11 cellular contexts compared by ENCODE assay signal in the genomic region with DNA sequence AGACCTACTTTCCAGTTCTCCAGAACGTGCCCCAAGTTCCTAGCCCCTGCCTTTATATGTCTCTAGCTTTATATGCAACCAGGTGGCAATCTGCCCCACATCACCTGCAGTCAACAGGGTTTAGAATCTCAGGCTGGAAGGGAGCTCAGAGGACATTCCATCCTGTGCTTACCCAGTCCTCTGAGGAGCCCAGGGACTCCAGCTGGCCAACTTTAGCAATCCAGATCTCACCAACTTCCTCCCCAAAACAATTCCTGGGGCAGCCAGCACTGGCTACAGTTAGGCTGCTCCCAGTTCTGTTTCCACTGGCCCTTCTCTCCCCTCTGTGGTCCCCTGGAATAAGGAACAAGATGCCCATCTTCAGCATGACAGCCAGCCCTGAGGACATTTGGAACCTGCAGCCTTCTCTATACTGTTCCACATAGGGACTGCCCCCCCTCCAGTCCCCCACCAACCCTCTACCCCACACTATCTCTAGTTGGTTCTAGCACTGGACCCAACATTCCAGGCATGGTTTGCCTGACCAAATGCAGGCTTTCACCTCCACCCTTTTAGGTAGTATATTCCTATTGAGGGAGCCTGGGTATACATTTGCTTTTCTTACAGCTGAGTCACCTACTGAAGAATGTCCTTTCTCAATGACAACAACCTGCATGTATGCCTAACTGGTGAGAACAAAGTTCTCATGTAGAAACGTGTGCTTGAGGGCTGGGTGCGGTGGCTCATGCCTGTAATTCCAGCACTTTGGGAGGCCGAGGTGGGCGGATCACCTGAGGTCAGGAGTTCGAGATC. TPM values are rescaled to one million over a fixed set of nuclear protein-coding genes. Genes with fewer than 3 reads are reported as not detected.
DNase-seq lines count a peak whose midpoint lies in the region; ATAC-seq, FAIRE-seq and TF ChIP-seq lines count a peak whose summit lies in the region.
"Had no signal": no experiment of that assay in that cellular context is flagged by ENCODE, and none has a peak within 500 bp of the region (broad histone marks: within the 10 kb centered on the region; RNA-seq: fewer than 3 reads in every experiment).

No MANE protein-coding gene starts in this region.

- H3K4me3 Mint-ChIP-seq in activated naive CD8-positive, alpha-beta T cell treated with anti-CD3 and anti-CD28 coated beads, Interleukin-2, amount 10 ng/mL, durations not matched to agents 7 days and 5 days: no peak overlapping the region
- H3K4me3 Mint-ChIP-seq in activated naive CD8-positive, alpha-beta T cell treated with anti-CD3 and anti-CD28 coated beads for 36 hours: no peak overlapping the region
- no peak overlapping the region for H3K4me3 Mint-ChIP-seq in activated CD8-positive, alpha-beta T cell treated with anti-CD3 and anti-CD28 coated beads, Interleukin-2, amount 10 ng/mL, durations not matched to agents 7 days and 5 days
- H3K4me3 Mint-ChIP-seq in type B pancreatic cell: no peak overlapping the region

- H3K36me3 Mint-ChIP-seq in activated naive CD8-positive, alpha-beta T cell treated with anti-CD3 and anti-CD28 coated beads, Interleukin-2, amount 10 ng/mL, durations not matched to agents 7 days and 5 days: peaks cover 47% of the 10 kb centered on the region
- peaks cover 70% of the 10 kb centered on the region for H3K36me3 Mint-ChIP-seq in activated naive CD8-positive, alpha-beta T cell treated with anti-CD3 and anti-CD28 coated beads for 36 hours
- peaks cover 75% of the 10 kb centered on the region for H3K36me3 Mint-ChIP-seq in activated CD8-positive, alpha-beta T cell treated with anti-CD3 and anti-CD28 coated beads, Interleukin-2, amount 10 ng/mL, durations not matched to agents 7 days and 5 days (ENCODE audit: low read depth)
- H3K36me3 Mint-ChIP-seq in type B pancreatic cell: peaks cover 5% of the 10 kb centered on the region

- peak overlapping the region; percentile 75 for H3K27ac ChIP-seq in kidney (ENCODE audit: low read depth in 2 of 2, low read length in 2 of 2)
- H3K27ac ChIP-seq: C4-2B, VCaP had no signal

- H3K27ac Mint-ChIP-seq in activated naive CD8-positive, alpha-beta T cell treated with anti-CD3 and anti-CD28 coated beads, Interleukin-2, amount 10 ng/mL, durations not matched to agents 7 days and 5 days: peak overlapping the region; percentile 53
- no peak overlapping the region for H3K27ac Mint-ChIP-seq in activated naive CD8-positive, alpha-beta T cell treated with anti-CD3 and anti-CD28 coated beads for 36 hours
- H3K27ac Mint-ChIP-seq in activated CD8-positive, alpha-beta T cell treated with anti-CD3 and anti-CD28 coated beads, Interleukin-2, amount 10 ng/mL, durations not matched to agents 7 days and 5 days: peak overlapping the region; percentile 52
- peak overlapping the region; percentile 95 for H3K27ac Mint-ChIP-seq in type B pancreatic cell

- H3K4me1 Mint-ChIP-seq in activated naive CD8-positive, alpha-beta T cell treated with anti-CD3 and anti-CD28 coated beads, Interleukin-2, amount 10 ng/mL, durations not matched to agents 7 days and 5 days: peaks cover 64% of the 10 kb centered on the region
- H3K4me1 Mint-ChIP-seq in activated naive CD8-positive, alpha-beta T cell treated with anti-CD3 and anti-CD28 coated beads for 36 hours: peaks cover 73% of the 10 kb centered on the region
- H3K4me1 Mint-ChIP-seq in activated CD8-positive, alpha-beta T cell treated with anti-CD3 and anti-CD28 coated beads, Interleukin-2, amount 10 ng/mL, durations not matched to agents 7 days and 5 days (ENCODE audit: low read depth): peaks cover 70% of the 10 kb centered on the region
- peaks cover 34% of the 10 kb centered on the region for H3K4me1 Mint-ChIP-seq in type B pancreatic cell (ENCODE audit: unreplicated experiment)

- H3K27me3 Mint-ChIP-seq in activated naive CD8-positive, alpha-beta T cell treated with anti-CD3 and anti-CD28 coated beads, Interleukin-2, amount 10 ng/mL, durations not matched to agents 7 days and 5 days: no peaks in the 10 kb centered on the region
- H3K27me3 Mint-ChIP-seq in activated naive CD8-positive, alpha-beta T cell treated with anti-CD3 and anti-CD28 coated beads for 36 hours: no peaks in the 10 kb centered on the region
- H3K27me3 Mint-ChIP-seq in activated CD8-positive, alpha-beta T cell treated with anti-CD3 and anti-CD28 coated beads, Interleukin-2, amount 10 ng/mL, durations not matched to agents 7 days and 5 days (ENCODE audit: low read depth): no peaks in the 10 kb centered on the region
- no peaks in the 10 kb centered on the region for H3K27me3 Mint-ChIP-seq in type B pancreatic cell

- H3K4me3 ChIP-seq in kidney (ENCODE audit: low read length in 2 of 2): no peak overlapping the region

- H3K36me3 ChIP-seq in kidney (ENCODE audit: control insufficient read depth in 1 of 2, insufficient read depth in 2 of 2, low read length in 2 of 2): peaks cover 4 to 17% of the 10 kb centered on the region in 2 donors

- no peak overlapping the region for H3K9ac ChIP-seq in kidney (ENCODE audit: low read length in 2 of 2)

- FAIRE-seq in kidney (lab: Jason Lieb, UNC): no peak
- FAIRE-seq in GM19239 (lab: Jason Lieb, UNC): no peak

- ATAC-seq in activated naive CD8-positive, alpha-beta T cell treated with anti-CD3 and anti-CD28 coated beads, Interleukin-2, amount 10 ng/mL, durations not matched to agents 7 days and 5 days (ENCODE audit: low read depth): no peak
- no peak for ATAC-seq in activated CD8-positive, alpha-beta T cell treated with anti-CD3 and anti-CD28 coated beads, Interleukin-2, amount 10 ng/mL, durations not matched to agents 7 days and 5 days
- ATAC-seq in HG02840 (IDR thresholded peaks at IDR 0.05; ENCODE audit: low FRiP score, unreplicated experiment) (no peak), HG03378 (IDR thresholded peaks at IDR 0.05; ENCODE audit: unreplicated experiment) (no peak)

- CTCF ChIA-PET in activated CD8-positive, alpha-beta T cell treated with anti-CD3 and anti-CD28 coated beads, Interleukin-2, amount 10 ng/mL, durations not matched to agents 7 days and 5 days (lab: Charles Lee): interaction anchor here (6.6 to 9.8 kb wide), 2 partner anchors 23 to 42 kb away, joined by 43 to 67 read pairs; no protein-coding TSS in a partner anchor

- no peak for DNase-seq in activated naive CD8-positive, alpha-beta T cell treated with anti-CD3 and anti-CD28 coated beads, Interleukin-2, amount 10 ng/mL, durations not matched to agents 7 days and 5 days
- no peak for DNase-seq in activated naive CD8-positive, alpha-beta T cell treated with anti-CD3 and anti-CD28 coated beads for 36 hours
- DNase-seq in activated CD8-positive, alpha-beta T cell treated with anti-CD3 and anti-CD28 coated beads, Interleukin-2, amount 10 ng/mL, durations not matched to agents 7 days and 5 days: no peak
- DNase-seq in kidney: no peak
- DNase-seq in type B pancreatic cell (ENCODE audit: extremely low spot score, unreplicated experiment): no peak
- no peak for DNase-seq in GM19239 (ENCODE audit: insufficient read length, low spot score)
- DNase-seq: NCI-H2107 had no signal

- peaks cover 59 to 71% of the 10 kb centered on the region in 2 donors for H3K4me1 ChIP-seq in kidney (ENCODE audit: control insufficient read depth in 1 of 2, insufficient read depth in 1 of 2, low read depth in 1 of 2, low read length in 2 of 2)

- intact Hi-C loops in kidney (cut with DNase I): no loop called here

- no peaks in the 10 kb centered on the region for H3K9me3 Mint-ChIP-seq in activated naive CD8-positive, alpha-beta T cell treated with anti-CD3 and anti-CD28 coated beads, Interleukin-2, amount 10 ng/mL, durations not matched to agents 7 days and 5 days
- no peaks in the 10 kb centered on the region for H3K9me3 Mint-ChIP-seq in activated naive CD8-positive, alpha-beta T cell treated with anti-CD3 and anti-CD28 coated beads for 36 hours
- H3K9me3 Mint-ChIP-seq in activated CD8-positive, alpha-beta T cell treated with anti-CD3 and anti-CD28 coated beads, Interleukin-2, amount 10 ng/mL, durations not matched to agents 7 days and 5 days (ENCODE audit: insufficient read depth): no peaks in the 10 kb centered on the region
- no peaks in the 10 kb centered on the region for H3K9me3 Mint-ChIP-seq in type B pancreatic cell

- POLR2A ChIA-PET in activated naive CD8-positive, alpha-beta T cell treated with anti-CD3 and anti-CD28 coated beads, Interleukin-2, amount 10 ng/mL, durations not matched to agents 7 days and 5 days (lab: Charles Lee): no interaction called here
- POLR2A ChIA-PET in activated CD8-positive, alpha-beta T cell treated with anti-CD3 and anti-CD28 coated beads, Interleukin-2, amount 10 ng/mL, durations not matched to agents 7 days and 5 days (lab: Charles Lee): interaction anchor here (1.0 kb wide), 1 partner anchor 10 kb away, joined by 3 read pairs; no protein-coding TSS in a partner anchor

- no peaks in the 10 kb centered on the region for H3K9me3 ChIP-seq in kidney (ENCODE audit: control insufficient read depth in 1 of 2, low read length in 2 of 2)

- TF ChIP-seq CTCF in kidney (IDR thresholded peaks at IDR 0.05; ENCODE audit: borderline replicate concordance, extremely low read depth, insufficient read depth) (no peak), type B pancreatic cell (conservative IDR thresholded peaks at IDR 0.05) (no peak)

RNA-seq across cellular contexts. Expression of gene TNIP1, which starts 8.4 kb away (rescaled TPM):
- 100 to 1,000 TPM; 172 to 176 TPM for total RNA-seq in activated naive CD8-positive, alpha-beta T cell treated with anti-CD3 and anti-CD28 coated beads, Interleukin-2, amount 10 ng/mL, durations not matched to agents 7 days and 5 days
- total RNA-seq in activated naive CD8-positive, alpha-beta T cell treated with anti-CD3 and anti-CD28 coated beads for 36 hours: 100 to 1,000 TPM; 185 to 189 TPM
- 100 to 1,000 TPM; 132 to 138 TPM for total RNA-seq in activated CD8-positive, alpha-beta T cell treated with anti-CD3 and anti-CD28 coated beads, Interleukin-2, amount 10 ng/mL, durations not matched to agents 7 days and 5 days
- total RNA-seq in kidney (132 TPM), type B pancreatic cell (ENCODE audit: low replicate concordance) (63.6 and 89.2 TPM in 2 replicates)
- polyA plus RNA-seq in kidney (ENCODE audit: insufficient read depth, low read depth, low replicate concordance): 109 TPM

RNA-seq across cellular contexts. Expression of gene GPX3, which starts 52.0 kb away (rescaled TPM):
- total RNA-seq in activated naive CD8-positive, alpha-beta T cell treated with anti-CD3 and anti-CD28 coated beads, Interleukin-2, amount 10 ng/mL, durations not matched to agents 7 days and 5 days: not detected
- not detected for total RNA-seq in activated naive CD8-positive, alpha-beta T cell treated with anti-CD3 and anti-CD28 coated beads for 36 hours
- total RNA-seq in activated CD8-positive, alpha-beta T cell treated with anti-CD3 and anti-CD28 coated beads, Interleukin-2, amount 10 ng/mL, durations not matched to agents 7 days and 5 days: not detected
- total RNA-seq in kidney (1,327 TPM), type B pancreatic cell (ENCODE audit: low replicate concordance) (18.4 and 19.7 TPM in 2 replicates)
- 27,893 TPM for polyA plus RNA-seq in kidney (ENCODE audit: insufficient read depth, low read depth, low replicate concordance)

Comparison
In these comparisons a context has a peak if more than half of its experiments do, and no peak if none do; other contexts are left out.
1. RNA of gene GPX3, which starts 52.0 kb away (total RNA-seq): 1,327 TPM in kidney (single experiment); 18.4 to 19.7 TPM in type B pancreatic cell, not detected in activated naive CD8-positive, alpha-beta T cell treated with anti-CD3 and anti-CD28 coated beads for 36 hours, not detected in activated naive CD8-positive, alpha-beta T cell treated with anti-CD3 and anti-CD28 coated beads, Interleukin-2, amount 10 ng/mL, durations not matched to agents 7 days and 5 days and not detected in activated CD8-positive, alpha-beta T cell treated with anti-CD3 and anti-CD28 coated beads, Interleukin-2, amount 10 ng/mL, durations not matched to agents 7 days and 5 days; every median in the first group is over 10 times any median in the second.